21 cellular contexts compared by ENCODE assay signal in the genomic region with DNA sequence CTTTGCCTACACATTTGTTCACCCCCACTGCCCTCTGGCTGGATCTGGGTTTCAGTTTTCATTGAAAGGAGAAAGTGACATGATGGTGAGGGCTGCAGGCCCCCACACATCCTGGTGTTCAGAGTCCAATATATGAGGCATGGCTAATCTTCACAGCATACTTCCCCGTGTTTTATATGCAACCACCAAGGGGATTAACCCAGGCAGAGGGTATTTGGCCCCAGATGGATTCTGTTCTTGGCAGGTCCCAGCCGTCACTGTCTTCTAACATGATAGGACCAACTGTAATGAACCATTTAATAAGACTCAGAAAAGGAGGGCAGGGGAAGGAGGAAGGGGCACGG. TPM values are rescaled to one million over a fixed set of nuclear protein-coding genes. Genes with fewer than 3 reads are reported as not detected.
A peak's percentile ranks its signal among the peaks of the same experiment; 100 is the strongest.
DNase-seq lines count a peak whose midpoint lies in the region; ATAC-seq and TF ChIP-seq lines count a peak whose summit lies in the region.
"Had no signal": no experiment of that assay in that cellular context is flagged by ENCODE, and none has a peak within 500 bp of the region (broad histone marks: within the 10 kb centered on the region; RNA-seq: fewer than 3 reads in every experiment).

No MANE protein-coding gene starts in this region.

- no peaks in the 10 kb centered on the region for H4K20me1 ChIP-seq in GM23338 (replicated peaks; ENCODE audit: insufficient read depth)
- H4K20me1 ChIP-seq: BLaER1 had no signal

- H3K4me3 Mint-ChIP-seq in GM23338 (no peak overlapping the region), endodermal cell (no peak overlapping the region), progenitor cell of endocrine pancreas (ENCODE audit: low read depth) (no peak overlapping the region)

- H3K9me3 ChIP-seq in endodermal cell (ENCODE audit: control insufficient read depth, low read length): no peaks in the 10 kb centered on the region
- H3K9me3 ChIP-seq: BLaER1, gastroesophageal sphincter, MG63, sigmoid colon had no signal

- H3K4me3 ChIP-seq in GM23338 (no peak overlapping the region), endodermal cell (ENCODE audit: low read length) (no peak overlapping the region)
- H3K4me3 ChIP-seq: BLaER1, gastroesophageal sphincter, MG63, sigmoid colon had no signal

- 94% methylated on average over 3 of the region's 3 CpGs; no CpG with 5 or more reads in 1 of the 2 experiments for WGBS in endodermal cell (ENCODE audit: insufficient coverage in 1 of 2, insufficient read length in 1 of 2), 2 experiments

- no peak for DNase-seq in GM23338 (ENCODE audit: low spot score)
- peak; percentile 97 to 98 for DNase-seq in NCI-H524 (lab: John Stamatoyannopoulos, UW)
- no peak for DNase-seq in endodermal cell
- DNase-seq in progenitor cell of endocrine pancreas (ENCODE audit: low spot score, unreplicated experiment): no peak
- DNase-seq in activated CD4-positive, alpha-beta T cell treated with anti-CD3 and anti-CD28 coated beads, Interleukin-2, amount 50 U/mL, for 1 hour: no peak
- DNase-seq in HuH-7.5 (ENCODE audit: low spot score): no peak
- DNase-seq in cortex of kidney (lab: John Stamatoyannopoulos, UW): no peak
- no peak for DNase-seq in NCI-H187 treated with DMSO at 0.1 percent for 48 hours (lab: John Stamatoyannopoulos, UW)
- DNase-seq: activated CD4-positive, CD25-positive, alpha-beta regulatory T cell; DMS153; NCI-H2029 treated with DMSO at 0.1 percent for 48 hours; sigmoid colon; T-helper 2 cell had no signal

- H3K36me3 Mint-ChIP-seq in GM23338 (ENCODE audit: low read depth) (no peaks in the 10 kb centered on the region), endodermal cell (ENCODE audit: low read depth) (no peaks in the 10 kb centered on the region), progenitor cell of endocrine pancreas (ENCODE audit: insufficient read depth) (no peaks in the 10 kb centered on the region)

- TF ChIP-seq CTCF in GM23338 (conservative IDR thresholded peaks at IDR 0.05; ENCODE audit: low read depth in 2 of 2) (no peak), endodermal cell (conservative IDR thresholded peaks at IDR 0.05) (no peak), progenitor cell of endocrine pancreas (IDR thresholded peaks at IDR 0.05; ENCODE audit: unreplicated experiment) (no peak)

- H3K9me2 ChIP-seq in GM23338 (ENCODE audit: insufficient read depth): 0 out of 2 replicates have a peak, but pooled peaks cover 4% of the 10 kb centered on the region

- no peak overlapping the region; the same call in 1 of the 2 replicates for H3K4me2 ChIP-seq in GM23338
- H3K4me2 ChIP-seq: BLaER1 had no signal

- H3K27me3 ChIP-seq in GM23338 (ENCODE audit: insufficient read depth) (peaks cover 21% of the 10 kb centered on the region), endodermal cell (ENCODE audit: control insufficient read depth, insufficient read depth, low read length, poor library complexity, severe bottlenecking) (peaks cover 29% of the 10 kb centered on the region)
- H3K27me3 ChIP-seq: BLaER1, MG63 had no signal

- peak overlapping the region; percentile 78; the same call in 1 of the 2 replicates for H2AFZ ChIP-seq in GM23338

- no peak overlapping the region for H3K9ac ChIP-seq in endodermal cell (ENCODE audit: extremely low read depth, low read length, poor library complexity, severe bottlenecking)
- H3K9ac ChIP-seq: BLaER1 had no signal

- H3K9me3 Mint-ChIP-seq in GM23338 (no peaks in the 10 kb centered on the region), endodermal cell (no peaks in the 10 kb centered on the region), progenitor cell of endocrine pancreas (ENCODE audit: low read depth) (no peaks in the 10 kb centered on the region)
- H3K9me3 Mint-ChIP-seq: activated T-helper 2 cell treated with anti-CD3 and anti-CD28 coated beads, Interferon-gamma antibody, Interleukin-2, Interleukin-4, amounts not matched to agents 10 μg/mL and 5 μg/mL and 100 μg/mL, durations not matched to agents 14 hours and 24 hours and 36 hours had no signal

- no peak overlapping the region for H3K27ac ChIP-seq in GM23338 (ENCODE audit: low read depth)
- H3K27ac ChIP-seq in endodermal cell (ENCODE audit: low read depth, low read length): peak overlapping the region; percentile 75
- H3K27ac ChIP-seq: BLaER1 had no signal

- H3K27ac Mint-ChIP-seq in GM23338 (no peak overlapping the region), endodermal cell (no peak overlapping the region), progenitor cell of endocrine pancreas (peak overlapping the region; percentile 73)
- H3K27ac Mint-ChIP-seq: activated T-helper 2 cell treated with anti-CD3 and anti-CD28 coated beads, Interferon-gamma antibody, Interleukin-2, Interleukin-4, amounts not matched to agents 10 μg/mL and 5 μg/mL and 100 μg/mL, durations not matched to agents 14 hours and 24 hours and 36 hours had no signal

- H3K4me1 ChIP-seq in GM23338 (ENCODE audit: insufficient read depth) (peaks cover 9% of the 10 kb centered on the region; the same call in 1 of the 2 replicates), endodermal cell (ENCODE audit: control insufficient read depth, insufficient read depth, low read length) (peaks cover 5% of the 10 kb centered on the region)
- H3K4me1 ChIP-seq: BLaER1 had no signal

- H3K4me1 Mint-ChIP-seq in GM23338: peaks cover 14% of the 10 kb centered on the region
- H3K4me1 Mint-ChIP-seq in endodermal cell: peaks cover 10% of the 10 kb centered on the region
- H3K4me1 Mint-ChIP-seq in progenitor cell of endocrine pancreas (ENCODE audit: low read depth): no peaks in the 10 kb centered on the region

- H3F3A ChIP-seq in GM23338 (replicated peaks; ENCODE audit: low read depth): no peaks in the 10 kb centered on the region

- no peak for ATAC-seq in GM23338
- ATAC-seq: gastroesophageal sphincter had no signal

- no peaks in the 10 kb centered on the region for H3K79me2 ChIP-seq in GM23338 (replicated peaks; ENCODE audit: insufficient read depth)

- H3K27me3 Mint-ChIP-seq in GM23338 (ENCODE audit: insufficient read depth, low read depth, poor library complexity) (peaks cover 8% of the 10 kb centered on the region), endodermal cell (ENCODE audit: insufficient read depth) (peaks cover 24% of the 10 kb centered on the region), progenitor cell of endocrine pancreas (peaks cover 44% of the 10 kb centered on the region)

- H3K36me3 ChIP-seq in GM23338 (ENCODE audit: insufficient read depth) (no peaks in the 10 kb centered on the region), endodermal cell (ENCODE audit: control insufficient read depth, insufficient read depth, low read length) (no peaks in the 10 kb centered on the region)
- H3K36me3 ChIP-seq: BLaER1, gastroesophageal sphincter, MG63, sigmoid colon had no signal

TF ChIP-seq in GM23338, 12 proteins besides CTCF, POLR2A, EP300 and RAD21 (continues in another document):
- TF ChIP-seq ZNF331 (CRISPR knock-in tag; IDR thresholded peaks at IDR 0.05; ENCODE audit: low read depth): no peak
- TF ChIP-seq CREB1 (CRISPR knock-in tag; IDR thresholded peaks at IDR 0.05; ENCODE audit: low read depth): no peak
- TF ChIP-seq POLR2AphosphoS5 (IDR thresholded peaks at IDR 0.05; ENCODE audit: low read depth): no peak
- no peak for TF ChIP-seq EZH2 (IDR thresholded peaks at IDR 0.05; ENCODE audit: low read depth, unreplicated experiment)

RNA-seq across cellular contexts. Expression of a gene that starts 4.4 kb away (rescaled TPM):
- 18.6 and 26.2 TPM in 2 replicates for total RNA-seq in GM23338 (2014; rRNA removed; shearing (Covaris generic))
- 35.9 and 38.3 TPM in 2 replicates for polyA plus RNA-seq in GM23338 (2016; fragmentation: Nextera tagmentation; extraction: Ambion mirVana)
- total RNA-seq in endodermal cell (10 to 100 TPM; 42.5 to 58.2 TPM), progenitor cell of endocrine pancreas (3.5 and 5.3 TPM in 2 replicates)
- 97.7 TPM for polyA plus RNA-seq in endodermal cell (2013, experiment 1 of 2)
- polyA plus RNA-seq in endodermal cell (2013, experiment 2 of 2): 99.3 TPM
- total RNA-seq: activated T-helper 2 cell treated with anti-CD3 and anti-CD28 coated beads, Interferon-gamma antibody, Interleukin-2, Interleukin-4, amounts not matched to agents 10 μg/mL and 5 μg/mL and 100 μg/mL, durations not matched to agents 14 hours and 24 hours and 36 hours; endothelial cell of umbilical vein; HT-29; lung microvascular endothelial cell had no signal
- polyA plus RNA-seq: neural cell had no signal

RNA-seq across cellular contexts. Expression of a gene that starts 45.0 kb away (rescaled TPM):
- 0.27 and 0.63 TPM in 2 replicates for total RNA-seq in GM23338 (2014; rRNA removed; shearing (Covaris generic))
- polyA plus RNA-seq in GM23338 (2016; fragmentation: Nextera tagmentation; extraction: Ambion mirVana): 0.29 and 0.38 TPM in 2 replicates
- total RNA-seq in endodermal cell: not detected
- polyA plus RNA-seq in endodermal cell (2013, experiment 1 of 2): 0.64 TPM
- polyA plus RNA-seq in endodermal cell (2013, experiment 2 of 2): 0.54 TPM
- 0.27 and 0.38 TPM in 2 replicates for total RNA-seq in progenitor cell of endocrine pancreas
- total RNA-seq: activated T-helper 2 cell treated with anti-CD3 and anti-CD28 coated beads, Interferon-gamma antibody, Interleukin-2, Interleukin-4, amounts not matched to agents 10 μg/mL and 5 μg/mL and 100 μg/mL, durations not matched to agents 14 hours and 24 hours and 36 hours; endothelial cell of umbilical vein; gastroesophageal sphincter; HT-29; lung microvascular endothelial cell had no signal
- polyA plus RNA-seq: endothelial cell of umbilical vein, sigmoid colon had no signal

Comparison
In these comparisons a context has a peak if more than half of its experiments do, and no peak if none do; other contexts are left out.
1. DNase-seq: peak in NCI-H524 (2 of 2); none in GM23338 (single experiment), endodermal cell (single experiment), progenitor cell of endocrine pancreas (single experiment), activated CD4-positive, alpha-beta T cell treated with anti-CD3 and anti-CD28 coated beads, Interleukin-2, amount 50 U/mL, for 1 hour (single experiment), HuH-7.5 (single experiment), cortex of kidney (single experiment) and NCI-H187 treated with DMSO at 0.1 percent for 48 hours (single experiment).